Comparison of ENCODE assay signal across 8 cellular contexts in the genomic region with DNA sequence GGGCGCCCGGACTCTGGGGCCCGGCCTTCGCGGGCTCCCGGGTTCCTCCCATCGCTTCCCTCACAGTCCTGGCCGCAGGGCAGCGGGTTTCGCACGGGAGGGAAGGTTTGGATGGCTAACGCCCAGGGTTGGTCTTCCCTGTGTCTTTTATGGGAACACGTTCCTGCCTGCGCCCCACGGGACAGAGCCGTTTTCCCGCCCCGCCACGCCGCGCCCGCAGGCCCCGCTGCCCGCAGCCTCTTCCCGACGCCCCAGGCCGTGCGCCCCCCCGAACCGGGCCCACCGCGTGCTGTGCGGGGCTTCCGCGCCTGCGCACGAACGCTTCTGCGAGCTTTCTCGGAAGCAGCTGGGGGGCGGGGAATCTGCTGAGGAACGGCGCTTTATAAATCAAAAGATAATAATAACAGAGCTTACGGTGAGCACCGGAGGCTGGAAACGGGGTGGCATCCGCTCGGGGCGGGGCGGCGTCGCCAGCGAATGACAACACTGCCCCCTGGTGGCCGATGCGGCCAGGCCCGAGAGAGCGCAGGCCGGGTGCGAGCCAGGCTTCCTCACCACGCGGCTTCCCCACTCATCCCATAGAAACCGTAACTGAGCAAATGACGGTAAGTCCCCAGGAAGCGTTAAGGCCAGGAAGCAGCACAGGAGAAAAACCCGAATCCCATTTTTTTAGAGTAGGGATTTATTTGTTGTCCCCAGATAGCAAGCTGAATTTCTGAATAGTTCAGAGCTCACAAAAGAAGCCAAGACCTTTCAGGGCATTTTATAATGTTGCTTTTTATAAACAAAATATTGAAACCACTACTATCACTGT.
DNase-seq lines count a peak whose midpoint lies in the region; ATAC-seq and TF ChIP-seq lines count a peak whose summit lies in the region.

No MANE protein-coding gene starts in this region.

- peak; percentile 79 for ATAC-seq in HG03108 (IDR thresholded peaks at IDR 0.05; ENCODE audit: unreplicated experiment)
- no peak for ATAC-seq in GM18517 (IDR thresholded peaks at IDR 0.05; ENCODE audit: unreplicated experiment)

- peak overlapping the region; percentile 77 for H3K27ac Mint-ChIP-seq in chondrocyte (ENCODE audit: unreplicated experiment)

- peaks cover 53% of the 10 kb centered on the region for H3K4me1 Mint-ChIP-seq in chondrocyte (ENCODE audit: low read depth)

- H3K9me3 Mint-ChIP-seq in chondrocyte (ENCODE audit: low read depth): no peaks in the 10 kb centered on the region

- TF ChIP-seq CTCF in GM12873 (IDR thresholded peaks at IDR 0.05; ENCODE audit: insufficient read depth, low read depth, low read length, missing control alignments) (peak; percentile 92), chondrocyte (IDR thresholded peaks at IDR 0.05) (peak; percentile 100)

- peak overlapping the region; percentile 63 for H3K4me3 Mint-ChIP-seq in chondrocyte (ENCODE audit: unreplicated experiment)

- H3K36me3 Mint-ChIP-seq in chondrocyte (ENCODE audit: low read depth): no peaks in the 10 kb centered on the region

- DNase-seq in NCI-H226 (peak; percentile 73), chondrocyte (ENCODE audit: low spot score) (no peak), kidney glomerular epithelial cell (lab: John Stamatoyannopoulos, UW) (peak; percentile 81)
- peak; percentile 75 for DNase-seq in activated CD4-positive, alpha-beta T cell treated with anti-CD3 and anti-CD28 coated beads for 1 hour
- peak; percentile 60 to 82 for DNase-seq in stimulated activated CD4-positive, alpha-beta T cell treated with anti-CD3 and anti-CD28 coated beads, Interleukin-15, amount 100 ng/mL, for 1 hour (ENCODE audit: low read depth in 1 of 2, low spot score in 1 of 2)

- H3K27me3 Mint-ChIP-seq in chondrocyte (ENCODE audit: low read depth): no peaks in the 10 kb centered on the region
